Comparison of ENCODE assay signal across 7 cellular contexts in genomic region chr6:68901044-68901443, GRCh38.
"Had no signal": no experiment of that assay in that cellular context is flagged by ENCODE, and none has a peak within 500 bp of the region (broad histone marks: within the 10 kb centered on the region; RNA-seq: fewer than 3 reads in every experiment).

No MANE protein-coding gene starts in this region.

- FAIRE-seq: H1, H54, HTR-8/SVneo had no signal

- ATAC-seq: GM23338 had no signal

- H2AFZ ChIP-seq: GM23338 had no signal

- H3K4me2 ChIP-seq: GM23338 had no signal

- DNase-seq: H9, HCEC 1CT, IMR-90 had no signal

- H3K4me3 ChIP-seq: GM23338 had no signal
